11 cellular contexts compared by ENCODE assay signal in the genomic region with DNA sequence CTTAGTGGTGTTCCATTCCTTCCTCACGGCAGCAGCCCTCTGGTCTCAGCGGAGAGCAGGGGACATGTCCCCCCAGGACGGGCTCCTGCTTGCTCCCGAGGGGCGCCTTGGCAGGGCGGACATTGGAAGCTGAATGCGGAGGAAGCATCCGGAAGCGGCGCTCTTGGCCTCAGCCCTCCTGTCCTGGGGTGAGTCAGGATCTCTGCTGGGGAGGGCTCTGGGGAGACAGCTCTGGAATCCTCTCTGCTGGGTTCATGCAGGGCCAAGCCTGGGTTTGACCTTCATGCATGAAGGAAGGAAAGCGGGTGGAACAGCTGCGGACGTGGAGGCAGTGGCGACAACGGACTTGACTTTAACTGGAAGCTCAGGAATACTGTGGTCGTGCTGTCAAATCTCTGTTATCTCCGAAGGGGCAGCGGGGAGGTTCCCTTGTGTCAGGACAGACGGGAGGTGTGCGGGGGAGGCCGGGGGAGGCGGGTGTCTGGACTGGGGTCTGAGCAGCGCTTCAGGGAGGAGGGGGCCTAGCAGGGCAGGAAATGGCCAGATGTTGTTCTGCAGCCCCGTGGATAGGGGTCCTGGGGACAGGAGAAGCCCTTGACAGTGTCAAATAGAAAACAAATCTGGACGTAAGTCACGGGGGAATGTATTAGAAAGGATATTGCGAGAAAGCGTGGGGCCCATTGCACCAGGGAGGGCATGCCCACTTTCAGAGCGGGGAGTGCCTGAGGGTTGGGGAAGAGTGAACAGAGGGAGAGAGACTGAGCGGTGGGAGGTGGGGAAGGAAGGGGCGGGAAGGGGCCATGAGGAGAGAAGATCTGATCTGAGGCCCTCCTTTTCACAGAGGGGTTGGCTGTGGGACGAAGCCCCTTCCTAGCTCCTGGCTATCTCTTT. TPM values are rescaled to one million over a fixed set of nuclear protein-coding genes. Genes with fewer than 3 reads are reported as not detected.
DNase-seq lines count a peak whose midpoint lies in the region; ATAC-seq and TF ChIP-seq lines count a peak whose summit lies in the region.
"Had no signal": no experiment of that assay in that cellular context is flagged by ENCODE, and none has a peak within 500 bp of the region (broad histone marks: within the 10 kb centered on the region; RNA-seq: fewer than 3 reads in every experiment).

No MANE protein-coding gene starts in this region.

- H3K27me3 ChIP-seq in lower lobe of right lung (ENCODE audit: low read depth) (no peaks in the 10 kb centered on the region), skeletal muscle satellite cell (ENCODE audit: control insufficient read depth, insufficient read depth, low read length) (peaks cover 23% of the 10 kb centered on the region)

- DNase-seq in RPMI7951 (ENCODE audit: low read depth), result peak; percentile 63
- peak; percentile 42 for DNase-seq in ecto neural progenitor cell (ENCODE audit: low spot score)
- DNase-seq in lower lobe of right lung, result no peak
- DNase-seq in NCI-H2029 (lab: John Stamatoyannopoulos, UW), result no peak
- DNase-seq: COR-L47, NCI-H1694, T-helper 9 cell had no signal

- peak overlapping the region; percentile 56 for H3K27ac ChIP-seq in lower lobe of right lung

- ATAC-seq in lower lobe of right lung (peak in 1 of 2 donors; percentile 27), GM19328 (IDR thresholded peaks at IDR 0.05; ENCODE audit: unreplicated experiment) (no peak), GM19463 (IDR thresholded peaks at IDR 0.05; ENCODE audit: unreplicated experiment) (no peak), HG03135 (IDR thresholded peaks at IDR 0.05; ENCODE audit: unreplicated experiment) (no peak)

- peak overlapping the region; percentile 3 for H3K9ac ChIP-seq in skeletal muscle satellite cell (ENCODE audit: low read depth, low read length)

- intact Hi-C loops in lower lobe of right lung (cut with DNase I), result no loop called here

- TF ChIP-seq CTCF in lower lobe of right lung (IDR thresholded peaks at IDR 0.05), result no peak

- H3K4me3 ChIP-seq in lower lobe of right lung (no peak overlapping the region), skeletal muscle satellite cell (ENCODE audit: low read length) (peak overlapping the region; percentile 16)

- peak overlapping the region; percentile 54 for H3K4me2 ChIP-seq in skeletal muscle satellite cell (ENCODE audit: low read length)

- H3K9me3 ChIP-seq in lower lobe of right lung, result peaks cover 11% of the 10 kb centered on the region
- no peaks in the 10 kb centered on the region for H3K9me3 ChIP-seq in skeletal muscle satellite cell (replicated peaks; ENCODE audit: low read length)

- H3K36me3 ChIP-seq in lower lobe of right lung (no peaks in the 10 kb centered on the region), skeletal muscle satellite cell (ENCODE audit: insufficient read depth, low read length) (no peaks in the 10 kb centered on the region)

- H3K4me1 ChIP-seq in lower lobe of right lung (peaks cover 22% of the 10 kb centered on the region), skeletal muscle satellite cell (ENCODE audit: control insufficient read depth, insufficient read depth, low read length) (peaks cover 40% of the 10 kb centered on the region)

RNA-seq across cellular contexts. Expression of gene CRYAA, which starts 26.6 kb away (rescaled TPM):
- not detected in 2 replicates for total RNA-seq in RPMI7951 (2014; rRNA removed; shearing (Covaris generic))
- total RNA-seq in lower lobe of right lung, result not detected
- total RNA-seq in skeletal muscle satellite cell (2012; rRNA removed), result not detected in 2 replicates

Comparison
In these comparisons a context has a peak if more than half of its experiments do, and no peak if none do; other contexts are left out.
1. DNase-seq: peak in RPMI7951 (single experiment) and ecto neural progenitor cell (single experiment); none in lower lobe of right lung (single experiment) and NCI-H2029 (single experiment).